8 cellular contexts compared by ENCODE assay signal in the genomic region with DNA sequence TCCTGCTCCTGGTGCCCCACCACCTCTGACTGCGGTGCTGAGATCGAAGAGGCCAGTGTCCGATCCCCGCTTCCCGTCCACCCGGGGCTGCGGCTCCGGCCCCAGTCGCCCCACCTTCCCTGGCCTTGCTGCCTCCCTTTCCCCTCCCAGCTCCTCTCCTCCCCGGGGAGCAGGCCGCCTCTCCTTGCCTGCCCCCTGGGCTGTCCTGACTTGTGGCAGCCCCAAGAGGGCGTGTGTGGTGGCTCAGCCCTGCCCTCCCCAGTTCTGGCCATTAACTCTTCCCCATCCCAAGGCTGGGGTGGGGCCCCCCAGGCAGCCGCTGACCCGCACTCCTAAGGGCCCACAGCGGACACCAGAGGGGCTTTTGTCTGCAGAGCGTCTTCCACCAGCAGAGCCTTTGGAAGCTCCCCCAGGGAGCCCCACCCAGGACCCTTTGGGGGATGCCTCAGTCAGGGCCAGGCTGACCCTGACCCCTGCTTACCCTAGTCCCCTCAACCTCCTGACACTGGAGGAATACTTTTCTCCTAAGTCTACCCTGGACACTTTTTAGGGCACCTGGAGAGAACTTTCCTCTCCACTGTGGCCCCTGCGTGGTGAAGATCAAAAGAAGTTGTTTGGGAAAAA.
DNase-seq lines count a peak whose midpoint lies in the region; ATAC-seq and FAIRE-seq lines count a peak whose summit lies in the region.

No MANE protein-coding gene starts in this region.

- H3K36me3 Mint-ChIP-seq in memory B cell: no peaks in the 10 kb centered on the region

- FAIRE-seq in HTR-8/SVneo (lab: Jason Lieb, UNC): no peak

- DNase-seq in stimulated activated CD4-positive, alpha-beta T cell treated with anti-CD3 and anti-CD28 coated beads, Interleukin-2, amount 100 ng/mL, for 24 hours: peak; percentile 32 to 38
- DNase-seq in stimulated activated CD4-positive, alpha-beta T cell treated with anti-CD3 and anti-CD28 coated beads, Interleukin-2, amount 100 ng/mL, for 48 hours: no peak
- DNase-seq in RPMI8226: peak; percentile 77
- peak; percentile 22 for DNase-seq in dedifferentiated amniotic fluid mesenchymal stem cell (ENCODE audit: extremely low spot score)
- DNase-seq in memory B cell (ENCODE audit: low spot score in 2 of 2): no peak
- DNase-seq in HTR-8/SVneo (ENCODE audit: insufficient read length, low spot score): no peak
- DNase-seq in ecto neural progenitor cell (ENCODE audit: low spot score): no peak

- peaks cover 38% of the 10 kb centered on the region for H3K4me1 Mint-ChIP-seq in memory B cell

- H3K27me3 Mint-ChIP-seq in memory B cell: peaks cover 16% of the 10 kb centered on the region

- H3K4me3 Mint-ChIP-seq in memory B cell: peak overlapping the region; percentile 89

- H3K27ac Mint-ChIP-seq in memory B cell: peak overlapping the region; percentile 59

- ATAC-seq in HG02852 (IDR thresholded peaks at IDR 0.05; ENCODE audit: unreplicated experiment): peak; percentile 46
- peak; percentile 67 for ATAC-seq in memory B cell (ENCODE audit: low read depth)

- no peaks in the 10 kb centered on the region for H3K9me3 Mint-ChIP-seq in memory B cell

Comparison
In these comparisons a context has a peak if more than half of its experiments do, and no peak if none do; other contexts are left out.
1. DNase-seq: peak in stimulated activated CD4-positive, alpha-beta T cell treated with anti-CD3 and anti-CD28 coated beads, Interleukin-2, amount 100 ng/mL, for 24 hours (2 of 2), RPMI8226 (single experiment) and dedifferentiated amniotic fluid mesenchymal stem cell (single experiment); none in stimulated activated CD4-positive, alpha-beta T cell treated with anti-CD3 and anti-CD28 coated beads, Interleukin-2, amount 100 ng/mL, for 48 hours (0 of 2), memory B cell (0 of 2), HTR-8/SVneo (single experiment) and ecto neural progenitor cell (single experiment).